Comparison of ENCODE assay signal across 9 cellular contexts in the genomic region with DNA sequence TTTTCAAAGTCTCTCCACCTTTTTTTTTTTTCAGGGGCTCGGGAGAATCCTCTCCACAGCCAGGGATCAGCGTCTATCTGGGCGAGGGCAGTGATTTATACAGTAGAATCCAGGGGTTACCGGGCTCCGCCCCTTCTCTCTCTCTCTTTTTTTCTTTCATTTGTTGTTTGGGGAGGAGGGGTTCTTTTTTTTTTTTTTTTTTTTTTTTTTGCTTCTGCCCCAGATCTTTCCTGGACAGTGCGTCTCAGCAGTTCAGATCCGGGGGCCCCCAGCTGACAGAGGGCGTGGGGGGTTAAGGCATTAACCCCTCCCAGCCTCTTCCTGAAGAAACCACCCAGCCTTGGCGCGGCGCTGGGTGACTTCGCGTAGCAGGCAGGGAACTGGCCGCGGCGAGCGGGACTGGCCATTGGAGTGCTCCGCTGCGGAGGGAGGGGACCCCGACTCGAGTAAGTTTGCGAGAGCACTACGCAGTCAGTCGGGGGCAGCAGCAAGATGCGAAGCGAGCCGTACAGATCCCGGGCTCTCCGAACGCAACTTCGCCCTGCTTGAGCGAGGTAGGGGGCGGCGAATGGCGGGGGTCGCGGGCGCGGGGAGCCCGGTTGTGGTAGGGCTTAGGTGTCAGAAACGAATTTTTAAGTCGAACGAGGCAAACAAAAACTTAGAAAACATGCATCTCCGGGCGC. TPM values are rescaled to one million over a fixed set of nuclear protein-coding genes. Genes with fewer than 3 reads are reported as not detected.
DNase-seq lines count a peak whose midpoint lies in the region; ATAC-seq, FAIRE-seq and TF ChIP-seq lines count a peak whose summit lies in the region.
"Had no signal": no experiment of that assay in that cellular context is flagged by ENCODE, and none has a peak within 500 bp of the region (broad histone marks: within the 10 kb centered on the region; RNA-seq: fewer than 3 reads in every experiment).

A gene (plus strand): TSS at position 474 of the 683 bp plus-strand sequence. CDS start 1,966 bp downstream, outside the sequence.

- DNase-seq in COLO668 (lab: John Stamatoyannopoulos, UW; ENCODE audit: unreplicated experiment): peak; percentile 49
- peak; percentile 50 to 74 for DNase-seq in activated CD4-positive, alpha-beta T cell treated with anti-CD3 and anti-CD28 coated beads, Interleukin-2, amount 50 U/mL, for 24 hours (ENCODE audit: low read depth in 1 of 2, low spot score in 1 of 2)
- peak; percentile 96 for DNase-seq in dermis blood vessel endothelial cell
- DNase-seq in right lobe of liver: peak; percentile 83
- peak; percentile 72 to 80 for DNase-seq in stimulated activated CD4-positive, alpha-beta T cell treated with anti-CD3 and anti-CD28 coated beads, Interleukin-4, amount 100 ng/mL, for 4 hours
- DNase-seq in GM19239 (ENCODE audit: insufficient read length, low spot score): no peak

- intact Hi-C loops in right lobe of liver (cut with DNase I): no loop called here

- no peak for TF ChIP-seq POLR2A in right lobe of liver (IDR thresholded peaks at IDR 0.05)

- 0% methylated on average over 13 of the region's 45 CpGs for WGBS in right lobe of liver (ENCODE audit: insufficient coverage, low coverage, low lambda C conversion rate, missing lambda C conversion rate)

- no peaks in the 10 kb centered on the region for H4K20me1 ChIP-seq in KMS-11 (ENCODE audit: insufficient read depth)

- H3K36me3 ChIP-seq in KMS-11 (ENCODE audit: insufficient read depth): no peaks in the 10 kb centered on the region
- H3K36me3 ChIP-seq in right lobe of liver: peaks cover 0 to 19% (median 0%) of the 10 kb centered on the region in 4 donors

- peak within 1 kb of the TSS; percentile 30; the same call in 1 of the 2 replicates for H2AFZ ChIP-seq in KMS-11 (ENCODE audit: low read depth)

- ATAC-seq in GM21528 (IDR thresholded peaks at IDR 0.05; ENCODE audit: low FRiP score, unreplicated experiment): peak; percentile 26
- peak; percentile 55 to 72 (median 66) for ATAC-seq in right lobe of liver

- no peaks in the 10 kb centered on the region for H3K79me2 ChIP-seq in KMS-11 (ENCODE audit: insufficient read depth, low read depth)

- peaks cover 10% of the 10 kb centered on the region for H3K27me3 ChIP-seq in KMS-11 (ENCODE audit: insufficient read depth, low read depth)
- H3K27me3 ChIP-seq in right lobe of liver: no peaks in the 10 kb centered on the region

- no peak for TF ChIP-seq CTCF in KMS-11 (conservative IDR thresholded peaks at IDR 0.05; ENCODE audit: low read depth, low read length)
- TF ChIP-seq CTCF in right lobe of liver (IDR thresholded peaks at IDR 0.05): no peak

- H3K9ac ChIP-seq in KMS-11: peak within 1 kb of the TSS; percentile 18; the same call in 1 of the 2 replicates

- peak within 1 kb of the TSS; percentile 54 for H3K4me2 ChIP-seq in KMS-11

- H3K9me3 ChIP-seq in right lobe of liver: no peaks in the 10 kb centered on the region

- FAIRE-seq in GM19239 (lab: Jason Lieb, UNC): no peak
- FAIRE-seq: endometrium had no signal

- H3K27ac ChIP-seq in KMS-11: no peak within 1 kb of the TSS
- peak within 1 kb of the TSS; percentile 67 to 84 (median 79) for H3K27ac ChIP-seq in right lobe of liver

- H3K4me1 ChIP-seq in KMS-11 (ENCODE audit: low read depth, poor library complexity, severe bottlenecking) (peaks cover 20% of the 10 kb centered on the region), right lobe of liver (no peaks in the 10 kb centered on the region)

- H3K4me3 ChIP-seq in KMS-11 (IDR thresholded peaks at IDR 0.05; ENCODE audit: insufficient read depth, low read depth, low read length) (no peak within 1 kb of the TSS), right lobe of liver (peak within 1 kb of the TSS; percentile 53 to 74 (median 69))

RNA-seq across cellular contexts. Expression of the gene that starts here (rescaled TPM):
- total RNA-seq in dermis blood vessel endothelial cell (311 and 394 TPM in 2 replicates), right lobe of liver (10 to 100 TPM in 2 of 6 experiments, 1 to 10 TPM in 4; 9.0 to 14.8 (median 9.3) TPM)

Comparison
In these comparisons a context has a peak if more than half of its experiments do, and no peak if none do; other contexts are left out.
1. RNA of the gene that starts here (total RNA-seq): 311 to 394 TPM in dermis blood vessel endothelial cell; 9.0 to 14.8 TPM in right lobe of liver; every median in the first group is over 10 times any median in the second.